27 cellular contexts compared by ENCODE assay signal in the genomic region with DNA sequence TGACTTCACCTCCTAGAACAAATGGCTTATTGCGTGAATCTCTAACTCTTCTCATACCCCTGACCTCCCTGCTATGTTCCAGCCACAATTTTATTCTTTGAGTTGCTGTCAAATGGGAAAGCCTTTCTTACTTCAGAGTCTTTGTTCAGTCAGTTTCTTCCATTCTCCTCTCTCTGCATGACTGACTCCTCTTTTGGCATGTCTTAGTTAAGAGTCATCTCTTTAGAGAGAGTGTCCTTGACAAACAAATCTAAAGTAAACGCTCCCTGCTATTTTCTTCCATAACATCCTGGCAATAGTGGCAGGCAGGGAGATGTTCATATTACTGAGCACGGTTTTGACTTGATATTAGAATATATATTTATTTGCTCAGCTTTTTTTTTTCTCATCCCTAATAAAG.
DNase-seq lines count a peak whose midpoint lies in the region; ATAC-seq, FAIRE-seq and TF ChIP-seq lines count a peak whose summit lies in the region.
"Had no signal": no experiment of that assay in that cellular context is flagged by ENCODE, and none has a peak within 500 bp of the region (broad histone marks: within the 10 kb centered on the region; RNA-seq: fewer than 3 reads in every experiment).

No MANE protein-coding gene starts in this region.

- intact Hi-C loops in PC-3 (cut with micrococcal nuclease) (loop anchor here (5.0 kb wide), 1 partner anchor 203 kb away; no protein-coding TSS in a partner anchor), heart right ventricle (cut with DNase I) (no loop called here), kidney (cut with DNase I) (no loop called here)

- H3K27me3 Mint-ChIP-seq in neural crest cell (ENCODE audit: low read depth) = no peaks in the 10 kb centered on the region
- H3K27me3 Mint-ChIP-seq: activated CD4-positive, alpha-beta memory T cell treated with anti-CD3 and anti-CD28 coated beads, Interleukin-2, amount 10 ng/mL, durations not matched to agents 7 days and 5 days; CD4-positive, alpha-beta T cell had no signal

- H3K36me3 ChIP-seq in PC-3 (ENCODE audit: low read depth, low read length) = no peaks in the 10 kb centered on the region
- no peaks in the 10 kb centered on the region for H3K36me3 ChIP-seq in heart right ventricle
- no peaks in the 10 kb centered on the region for H3K36me3 ChIP-seq in kidney (ENCODE audit: control insufficient read depth in 1 of 2, insufficient read depth in 2 of 2, low read length in 2 of 2)
- H3K36me3 ChIP-seq: lower lobe of right lung, neutrophil, prostate gland had no signal

- no peaks in the 10 kb centered on the region for H4K20me1 ChIP-seq in PC-3 (ENCODE audit: low read length)

- no peaks in the 10 kb centered on the region for H3K36me3 Mint-ChIP-seq in neural crest cell (ENCODE audit: low read depth)
- H3K36me3 Mint-ChIP-seq: stimulated activated effector memory CD8-positive, alpha-beta T cell treated with anti-CD3 and anti-CD28 coated beads, Interleukin-12 subunit alpha, Interleukin-12 subunit beta, amount 100 ng/mL, for 72 hours had no signal

- H3K9me2 ChIP-seq in PC-3 (replicated peaks; ENCODE audit: low read length) = 0 out of 2 replicates have a peak, but pooled peaks cover 8% of the 10 kb centered on the region

- no peaks in the 10 kb centered on the region for H3F3A ChIP-seq in PC-3 (ENCODE audit: low read length, unreplicated experiment)

- DNase-seq in EL = peak; percentile 36
- peak; percentile 71 for DNase-seq in PC-3
- DNase-seq in epithelial cell of prostate (ENCODE audit: low read depth, low spot score) = no peak
- DNase-seq in neural crest cell (ENCODE audit: low read depth, low spot score) = no peak
- DNase-seq in NOMO-1 treated with DMSO at 0.1 percent for 48 hours (lab: John Stamatoyannopoulos, UW; ENCODE audit: unreplicated experiment) = no peak
- DNase-seq in GM19240 (ENCODE audit: insufficient read length, low spot score) = no peak
- DNase-seq in heart right ventricle = no peak
- no peak for DNase-seq in kidney
- DNase-seq: activated CD4-positive, alpha-beta memory T cell treated with anti-CD3 and anti-CD28 coated beads, Interleukin-2, amount 10 ng/mL, durations not matched to agents 7 days and 5 days; activated effector memory CD4-positive, alpha-beta T cell treated with Interleukin-2 at 50 U/mL for 16 hours; CD4-positive, alpha-beta T cell; foreskin keratinocyte; lower lobe of right lung; NCI-H1105 treated with DMSO at 0.1 percent for 48 hours; NCI-H2081; NCI-H510A; stimulated activated CD4-positive, alpha-beta T cell treated with anti-CD3 and anti-CD28 coated beads, Interleukin-2, amount 100 ng/mL, for 24 hours had no signal

- H3K27ac ChIP-seq in PC-3 (ENCODE audit: low read length) (peak overlapping the region; percentile 28; the same call in 1 of the 2 replicates), epithelial cell of prostate (peak overlapping the region; percentile 38), heart right ventricle (no peak overlapping the region), kidney (ENCODE audit: low read depth in 2 of 2, low read length in 2 of 2) (no peak overlapping the region)
- H3K27ac ChIP-seq: coronary artery, foreskin keratinocyte, hepatocyte, HL-60, lower lobe of right lung, neutrophil, prostate gland had no signal

- H3K9me3 Mint-ChIP-seq in neural crest cell = peaks cover 5% of the 10 kb centered on the region
- H3K9me3 Mint-ChIP-seq: activated CD4-positive, alpha-beta memory T cell treated with anti-CD3 and anti-CD28 coated beads, Interleukin-2, amount 10 ng/mL, durations not matched to agents 7 days and 5 days; CD4-positive, alpha-beta T cell had no signal

- H3K27ac Mint-ChIP-seq in neural crest cell (ENCODE audit: unreplicated experiment) = peak overlapping the region; percentile 35
- H3K27ac Mint-ChIP-seq: activated CD4-positive, alpha-beta memory T cell treated with anti-CD3 and anti-CD28 coated beads, Interleukin-2, amount 10 ng/mL, durations not matched to agents 7 days and 5 days; CD4-positive, alpha-beta T cell; stimulated activated effector memory CD8-positive, alpha-beta T cell treated with anti-CD3 and anti-CD28 coated beads, Interleukin-12 subunit alpha, Interleukin-12 subunit beta, amount 100 ng/mL, for 72 hours had no signal

- TF ChIP-seq CTCF in PC-3 (conservative IDR thresholded peaks at IDR 0.05; ENCODE audit: low read depth, low read length) (no peak), neural crest cell (conservative IDR thresholded peaks at IDR 0.05) (no peak), heart right ventricle (IDR thresholded peaks at IDR 0.05) (no peak), kidney (IDR thresholded peaks at IDR 0.05; ENCODE audit: borderline replicate concordance, extremely low read depth, insufficient read depth) (no peak)

- no peaks in the 10 kb centered on the region for H3K9me3 ChIP-seq in PC-3 (ENCODE audit: low read length)
- no peaks in the 10 kb centered on the region for H3K9me3 ChIP-seq in heart right ventricle
- H3K9me3 ChIP-seq in kidney (ENCODE audit: control insufficient read depth in 1 of 2, low read length in 2 of 2) = no peaks in the 10 kb centered on the region
- H3K9me3 ChIP-seq: lower lobe of right lung, neutrophil, prostate gland had no signal

- H3K4me3 ChIP-seq in PC-3 (ENCODE audit: low read length) (no peak overlapping the region), heart right ventricle (no peak overlapping the region), kidney (ENCODE audit: low read length in 2 of 2) (no peak overlapping the region)
- H3K4me3 ChIP-seq: coronary artery, hepatocyte, lower lobe of right lung, prostate gland had no signal

- CTCF ChIA-PET in PC-3 (lab: Charles Lee) = no interaction called here

- WGBS in heart right ventricle, 2 donors = 80 to 82% methylated on average over 3 of the region's 3 CpGs

- no peak overlapping the region for H3K9ac ChIP-seq in PC-3 (ENCODE audit: low read length)
- no peak overlapping the region for H3K9ac ChIP-seq in kidney (ENCODE audit: low read length in 2 of 2)

- ATAC-seq in PC-3 (peak; percentile 72), heart right ventricle (no peak)
- ATAC-seq: foreskin keratinocyte; lower lobe of right lung; stimulated activated effector memory CD8-positive, alpha-beta T cell treated with anti-CD3 and anti-CD28 coated beads, Interleukin-12 subunit alpha, Interleukin-12 subunit beta, amount 100 ng/mL, for 72 hours had no signal

- POLR2A ChIA-PET in PC-3 (lab: Charles Lee; ENCODE audit: unreplicated experiment) = no interaction called here

- H2AFZ ChIP-seq in PC-3 (ENCODE audit: low read length) = no peak overlapping the region
- H2AFZ ChIP-seq: hepatocyte had no signal

- BruUV-seq in PC-3 (replicated peaks; lab: Mats Ljungman, UMichigan) = no TSS peak

- H3K4me1 ChIP-seq in PC-3 (ENCODE audit: insufficient read depth, low read length) (peaks cover 38% of the 10 kb centered on the region), heart right ventricle (no peaks in the 10 kb centered on the region), kidney (ENCODE audit: control insufficient read depth in 1 of 2, insufficient read depth in 1 of 2, low read depth in 1 of 2, low read length in 2 of 2) (no peaks in the 10 kb centered on the region)
- H3K4me1 ChIP-seq: lower lobe of right lung, prostate gland had no signal

- no peaks in the 10 kb centered on the region for H3K79me2 ChIP-seq in PC-3 (ENCODE audit: low read length)
- H3K79me2 ChIP-seq: hepatocyte had no signal

- peaks cover 19% of the 10 kb centered on the region for H3K4me1 Mint-ChIP-seq in neural crest cell
- H3K4me1 Mint-ChIP-seq: activated CD4-positive, alpha-beta memory T cell treated with anti-CD3 and anti-CD28 coated beads, Interleukin-2, amount 10 ng/mL, durations not matched to agents 7 days and 5 days; IgD-negative memory B cell; stimulated activated effector memory CD8-positive, alpha-beta T cell treated with anti-CD3 and anti-CD28 coated beads, Interleukin-12 subunit alpha, Interleukin-12 subunit beta, amount 100 ng/mL, for 72 hours had no signal

- no peak overlapping the region for H3K4me3 Mint-ChIP-seq in neural crest cell
- H3K4me3 Mint-ChIP-seq: activated CD4-positive, alpha-beta memory T cell treated with anti-CD3 and anti-CD28 coated beads, Interleukin-2, amount 10 ng/mL, durations not matched to agents 7 days and 5 days; CD4-positive, alpha-beta T cell; IgD-negative memory B cell; stimulated activated effector memory CD8-positive, alpha-beta T cell treated with anti-CD3 and anti-CD28 coated beads, Interleukin-12 subunit alpha, Interleukin-12 subunit beta, amount 100 ng/mL, for 72 hours had no signal

- no peak overlapping the region for H3K4me2 ChIP-seq in PC-3 (ENCODE audit: low read length)
- H3K4me2 ChIP-seq: hepatocyte had no signal

- FAIRE-seq in kidney (lab: Jason Lieb, UNC) = no peak
- FAIRE-seq: GM12892, islet of Langerhans, urothelium cell line had no signal

- H3K27me3 ChIP-seq in PC-3 (ENCODE audit: low read length) (no peaks in the 10 kb centered on the region), heart right ventricle (no peaks in the 10 kb centered on the region)
- H3K27me3 ChIP-seq: foreskin keratinocyte, hepatocyte, neutrophil had no signal

Comparison
In these comparisons a context has a peak if more than half of its experiments do, and no peak if none do; other contexts are left out.
1. DNase-seq: peak in EL (single experiment) and PC-3 (single experiment); none in epithelial cell of prostate (single experiment), neural crest cell (single experiment), NOMO-1 treated with DMSO at 0.1 percent for 48 hours (single experiment), GM19240 (single experiment), heart right ventricle (0 of 2) and kidney (single experiment).
2. H3K27ac ChIP-seq: peak in PC-3 (single experiment) and epithelial cell of prostate (single experiment); none in heart right ventricle (0 of 10) and kidney (0 of 2).